ENCODE assay signal across 9 cellular contexts in genomic region chr19:3585301-3586123, GRCh38. TPM values are rescaled to one million over a fixed set of nuclear protein-coding genes. Genes with fewer than 3 reads are reported as not detected.
A peak's percentile ranks its signal among the peaks of the same experiment; 100 is the strongest.
DNase-seq lines count a peak whose midpoint lies in the region; ATAC-seq and TF ChIP-seq lines count a peak whose summit lies in the region.
"Had no signal": no experiment of that assay in that cellular context is flagged by ENCODE, and none has a peak within 500 bp of the region (broad histone marks: within the 10 kb centered on the region; RNA-seq: fewer than 3 reads in every experiment).

A gene with protein sequence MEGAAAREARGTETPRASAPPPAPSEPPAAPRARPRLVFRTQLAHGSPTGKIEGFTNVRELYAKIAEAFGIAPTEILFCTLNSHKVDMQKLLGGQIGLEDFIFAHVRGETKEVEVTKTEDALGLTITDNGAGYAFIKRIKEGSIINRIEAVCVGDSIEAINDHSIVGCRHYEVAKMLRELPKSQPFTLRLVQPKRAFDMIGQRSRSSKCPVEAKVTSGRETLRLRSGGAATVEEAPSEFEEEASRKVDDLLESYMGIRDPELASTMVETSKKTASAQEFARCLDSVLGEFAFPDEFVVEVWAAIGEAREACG (plus strand): TSS chr19:3585478. CDS start chr19:3585598, 120 bp downstream.

- H3K4me3 Mint-ChIP-seq in naive thymus-derived CD4-positive, alpha-beta T cell, result peak within 1 kb of the TSS in 8 of 10 donors; percentile 27 to 74 (median 68)

- DNase-seq in dorsolateral prefrontal cortex (no peak), midbrain (lab: John Stamatoyannopoulos, UW) (no peak), GM03348 (ENCODE audit: low spot score) (no peak), uterus (no peak), T-helper 9 cell (no peak)
- DNase-seq in naive thymus-derived CD4-positive, alpha-beta T cell, result peak in 2 of 9 donors; percentile 9 to 25
- DNase-seq: anterior cingulate cortex had no signal

- intact Hi-C loops in dorsolateral prefrontal cortex (cut with DNase I) (no loop called here), uterus (cut with DNase I; ENCODE audit: low total_unique reads) (no loop called here)
- intact Hi-C loops in naive thymus-derived CD4-positive, alpha-beta T cell (cut with micrococcal nuclease), result loop anchor here in 1 of 2 donors (1.0 to 2.0 kb wide), 6 partner anchors 13 to 121 kb away; partner anchors contain the start of genes CACTIN and HMG20B

- H3K9me3 ChIP-seq in HUES64 (ENCODE audit: insufficient read depth, low read depth, low read length) (no peaks in the 10 kb centered on the region), uterus (no peaks in the 10 kb centered on the region)
- H3K9me3 ChIP-seq in naive thymus-derived CD4-positive, alpha-beta T cell (ENCODE audit: control insufficient read depth in 2 of 3, low read length in 3 of 3), result no peaks in the 10 kb centered on the region

- TF ChIP-seq POLR2A in uterus (IDR thresholded peaks at IDR 0.05), result no peak

- H2AFZ ChIP-seq in ACC112 (ENCODE audit: low read length, unreplicated experiment), result no peak within 1 kb of the TSS

- H3K36me3 ChIP-seq in ACC112 (ENCODE audit: insufficient read depth, low read length) (no peaks in the 10 kb centered on the region), HUES64 (ENCODE audit: insufficient read depth, low read length) (no peaks in the 10 kb centered on the region), uterus (no peaks in the 10 kb centered on the region)
- no peaks in the 10 kb centered on the region for H3K36me3 ChIP-seq in naive thymus-derived CD4-positive, alpha-beta T cell (ENCODE audit: control insufficient read depth in 2 of 3, insufficient read depth in 3 of 3, low read length in 3 of 3)

- CTCF ChIA-PET in naive thymus-derived CD4-positive, alpha-beta T cell (lab: Charles Lee), result interaction anchor here (0.8 to 2.7 kb wide), 6 partner anchors 19 to 41 kb away, joined by 3 to 9 read pairs (median 5); partner anchors contain the start of gene MFSD12

- POLR2A ChIA-PET in naive thymus-derived CD4-positive, alpha-beta T cell (lab: Charles Lee), result interaction anchor here (0.6 to 2.6 kb wide), 8 partner anchors 10 to 83 kb away, joined by 3 to 9 read pairs (median 4); no protein-coding TSS in a partner anchor

- no peaks in the 10 kb centered on the region for H3K36me3 Mint-ChIP-seq in naive thymus-derived CD4-positive, alpha-beta T cell

- TF ChIP-seq CTCF in dorsolateral prefrontal cortex (IDR thresholded peaks at IDR 0.05 in 54 of 56, conservative IDR thresholded peaks at IDR 0.05 in 2 of 56; ENCODE audit: low read depth in 1 of 56, partially characterized antibody in 56 of 56), result no peak
- TF ChIP-seq CTCF in uterus (IDR thresholded peaks at IDR 0.05), result no peak

- H3K4me1 Mint-ChIP-seq in naive thymus-derived CD4-positive, alpha-beta T cell, result no peaks in the 10 kb centered on the region

- H3K27ac ChIP-seq in ACC112 (ENCODE audit: low read depth, low read length), result no peak within 1 kb of the TSS
- H3K27ac ChIP-seq in HUES64 (ENCODE audit: low read depth, low read length), result no peak within 1 kb of the TSS
- H3K27ac ChIP-seq in dorsolateral prefrontal cortex, result no peak within 1 kb of the TSS
- H3K27ac ChIP-seq in naive thymus-derived CD4-positive, alpha-beta T cell (ENCODE audit: low read depth, low read length), result peak within 1 kb of the TSS; percentile 31
- H3K27ac ChIP-seq in uterus, result no peak within 1 kb of the TSS

- no peak for ATAC-seq in naive thymus-derived CD4-positive, alpha-beta T cell

- H3K4me1 ChIP-seq in ACC112 (ENCODE audit: control insufficient read depth, insufficient read depth, low read length, unreplicated experiment) (peaks cover 3% of the 10 kb centered on the region), HUES64 (ENCODE audit: insufficient read depth, low read length) (no peaks in the 10 kb centered on the region), uterus (no peaks in the 10 kb centered on the region)
- H3K4me1 ChIP-seq in naive thymus-derived CD4-positive, alpha-beta T cell (ENCODE audit: control insufficient read depth in 2 of 2, insufficient read depth in 2 of 2, low read length in 2 of 2), result peaks cover 0 to 6% of the 10 kb centered on the region in 2 donors

- no peak within 1 kb of the TSS for H3K27ac Mint-ChIP-seq in naive thymus-derived CD4-positive, alpha-beta T cell

- peaks cover 0 to 3% (median 0%) of the 10 kb centered on the region in 11 donors for H3K9me3 Mint-ChIP-seq in naive thymus-derived CD4-positive, alpha-beta T cell

- peaks cover 0 to 6% (median 0%) of the 10 kb centered on the region in 5 donors for H3K27me3 Mint-ChIP-seq in naive thymus-derived CD4-positive, alpha-beta T cell

- H3K27me3 ChIP-seq in ACC112 (ENCODE audit: insufficient read depth, low read length) (peaks cover 10% of the 10 kb centered on the region; the same call in 1 of the 2 replicates), HUES64 (ENCODE audit: insufficient read depth, low read length) (peaks cover 35% of the 10 kb centered on the region), dorsolateral prefrontal cortex (peaks cover 0 to 25% (median 12%) of the 10 kb centered on the region in 45 donors), uterus (peaks cover 0 to 3% of the 10 kb centered on the region in 2 donors)
- H3K27me3 ChIP-seq in naive thymus-derived CD4-positive, alpha-beta T cell (ENCODE audit: control insufficient read depth in 2 of 2, insufficient read depth in 2 of 2, low read length in 2 of 2), result no peaks in the 10 kb centered on the region

- peak within 1 kb of the TSS; percentile 61; the same call in 1 of the 2 replicates for H3K9ac ChIP-seq in HUES64 (ENCODE audit: low read depth, low read length)

- peak within 1 kb of the TSS; percentile 37; the same call in 1 of the 2 replicates for H3K4me3 ChIP-seq in ACC112 (ENCODE audit: low read depth, low read length)
- H3K4me3 ChIP-seq in HUES64 (ENCODE audit: low read length), result peak within 1 kb of the TSS; percentile 51
- peak within 1 kb of the TSS in 45 of 59 donors; percentile 10 to 57 (median 32) for H3K4me3 ChIP-seq in dorsolateral prefrontal cortex
- peak within 1 kb of the TSS; percentile 54 for H3K4me3 ChIP-seq in naive thymus-derived CD4-positive, alpha-beta T cell (ENCODE audit: low read length)
- peak within 1 kb of the TSS in 1 of 2 donors; percentile 5 for H3K4me3 ChIP-seq in uterus

- H3K79me2 ChIP-seq in ACC112 (ENCODE audit: control insufficient read depth, insufficient read depth, low read length, unreplicated experiment), result no peaks in the 10 kb centered on the region

- WGBS in HUES64, result 11% methylated on average over 84 of the region's 84 CpGs

RNA-seq across cellular contexts. Expression of the gene that starts here (rescaled TPM):
- 0.40 TPM for polyA plus RNA-seq in HUES64 (2013, experiment 1 of 2)
- polyA plus RNA-seq in HUES64 (2013, experiment 2 of 2), result 0.63 TPM
- total RNA-seq in dorsolateral prefrontal cortex, result 1 to 10 TPM in 27 of 120 experiments, under 1 TPM in 93; 0.13 to 1.7 (median 0.63) TPM
- 1 to 10 TPM in 4 of 5 experiments, under 1 TPM in 1; 0.85 to 3.3 (median 2.9) TPM for total RNA-seq in naive thymus-derived CD4-positive, alpha-beta T cell
- polyA plus RNA-seq in naive thymus-derived CD4-positive, alpha-beta T cell, result 1 to 10 TPM; 1.3 to 1.5 TPM
- 1 to 10 TPM in 1 of 4 donors, under 1 TPM in 1, not detected in 2; 0.07 to 4.0 TPM for total RNA-seq in uterus
